In the genomic region with DNA sequence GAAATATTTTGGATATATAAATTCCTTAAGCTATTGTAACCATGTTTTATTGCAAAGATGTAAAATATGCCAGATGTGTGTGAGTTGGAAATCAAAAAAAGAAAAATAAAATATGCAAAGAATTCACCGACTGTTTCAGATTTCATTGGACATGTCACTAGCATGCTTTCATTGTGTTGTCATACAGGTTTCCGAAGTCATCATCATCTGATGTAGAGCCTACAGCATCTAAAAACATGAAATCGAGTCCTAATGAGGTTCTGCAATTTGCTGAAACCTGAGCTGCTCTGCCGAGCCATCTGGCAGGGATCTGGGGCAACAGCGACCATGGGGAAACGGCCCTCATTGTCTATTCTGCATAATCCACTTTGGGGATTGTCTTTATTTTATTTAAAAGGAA, we compare ENCODE assay signal across 1 cellular context.
TF ChIP-seq lines count a peak whose summit lies in the region.

No MANE protein-coding gene starts in this region.

TF ChIP-seq in GM23338, 12 proteins besides CTCF, POLR2A, EP300 and RAD21 (continued from another document):
- no peak for TF ChIP-seq STAT1 (IDR thresholded peaks at IDR 0.05; ENCODE audit: unreplicated experiment)
- TF ChIP-seq EZH2 (IDR thresholded peaks at IDR 0.05; ENCODE audit: low read depth, unreplicated experiment) = no peak
- TF ChIP-seq, protein P1, sequence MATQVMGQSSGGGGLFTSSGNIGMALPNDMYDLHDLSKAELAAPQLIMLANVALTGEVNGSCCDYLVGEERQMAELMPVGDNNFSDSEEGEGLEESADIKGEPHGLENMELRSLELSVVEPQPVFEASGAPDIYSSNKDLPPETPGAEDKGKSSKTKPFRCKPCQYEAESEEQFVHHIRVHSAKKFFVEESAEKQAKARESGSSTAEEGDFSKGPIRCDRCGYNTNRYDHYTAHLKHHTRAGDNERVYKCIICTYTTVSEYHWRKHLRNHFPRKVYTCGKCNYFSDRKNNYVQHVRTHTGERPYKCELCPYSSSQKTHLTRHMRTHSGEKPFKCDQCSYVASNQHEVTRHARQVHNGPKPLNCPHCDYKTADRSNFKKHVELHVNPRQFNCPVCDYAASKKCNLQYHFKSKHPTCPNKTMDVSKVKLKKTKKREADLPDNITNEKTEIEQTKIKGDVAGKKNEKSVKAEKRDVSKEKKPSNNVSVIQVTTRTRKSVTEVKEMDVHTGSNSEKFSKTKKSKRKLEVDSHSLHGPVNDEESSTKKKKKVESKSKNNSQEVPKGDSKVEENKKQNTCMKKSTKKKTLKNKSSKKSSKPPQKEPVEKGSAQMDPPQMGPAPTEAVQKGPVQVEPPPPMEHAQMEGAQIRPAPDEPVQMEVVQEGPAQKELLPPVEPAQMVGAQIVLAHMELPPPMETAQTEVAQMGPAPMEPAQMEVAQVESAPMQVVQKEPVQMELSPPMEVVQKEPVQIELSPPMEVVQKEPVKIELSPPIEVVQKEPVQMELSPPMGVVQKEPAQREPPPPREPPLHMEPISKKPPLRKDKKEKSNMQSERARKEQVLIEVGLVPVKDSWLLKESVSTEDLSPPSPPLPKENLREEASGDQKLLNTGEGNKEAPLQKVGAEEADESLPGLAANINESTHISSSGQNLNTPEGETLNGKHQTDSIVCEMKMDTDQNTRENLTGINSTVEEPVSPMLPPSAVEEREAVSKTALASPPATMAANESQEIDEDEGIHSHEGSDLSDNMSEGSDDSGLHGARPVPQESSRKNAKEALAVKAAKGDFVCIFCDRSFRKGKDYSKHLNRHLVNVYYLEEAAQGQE (IDR thresholded peaks at IDR 0.05; ENCODE audit: unreplicated experiment) = no peak
- TF ChIP-seq, protein P2, sequence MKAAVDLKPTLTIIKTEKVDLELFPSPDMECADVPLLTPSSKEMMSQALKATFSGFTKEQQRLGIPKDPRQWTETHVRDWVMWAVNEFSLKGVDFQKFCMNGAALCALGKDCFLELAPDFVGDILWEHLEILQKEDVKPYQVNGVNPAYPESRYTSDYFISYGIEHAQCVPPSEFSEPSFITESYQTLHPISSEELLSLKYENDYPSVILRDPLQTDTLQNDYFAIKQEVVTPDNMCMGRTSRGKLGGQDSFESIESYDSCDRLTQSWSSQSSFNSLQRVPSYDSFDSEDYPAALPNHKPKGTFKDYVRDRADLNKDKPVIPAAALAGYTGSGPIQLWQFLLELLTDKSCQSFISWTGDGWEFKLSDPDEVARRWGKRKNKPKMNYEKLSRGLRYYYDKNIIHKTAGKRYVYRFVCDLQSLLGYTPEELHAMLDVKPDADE (IDR thresholded peaks at IDR 0.05) = no peak
- no peak for TF ChIP-seq NANOG (IDR thresholded peaks at IDR 0.05; ENCODE audit: borderline replicate concordance)
